In the genomic region with DNA sequence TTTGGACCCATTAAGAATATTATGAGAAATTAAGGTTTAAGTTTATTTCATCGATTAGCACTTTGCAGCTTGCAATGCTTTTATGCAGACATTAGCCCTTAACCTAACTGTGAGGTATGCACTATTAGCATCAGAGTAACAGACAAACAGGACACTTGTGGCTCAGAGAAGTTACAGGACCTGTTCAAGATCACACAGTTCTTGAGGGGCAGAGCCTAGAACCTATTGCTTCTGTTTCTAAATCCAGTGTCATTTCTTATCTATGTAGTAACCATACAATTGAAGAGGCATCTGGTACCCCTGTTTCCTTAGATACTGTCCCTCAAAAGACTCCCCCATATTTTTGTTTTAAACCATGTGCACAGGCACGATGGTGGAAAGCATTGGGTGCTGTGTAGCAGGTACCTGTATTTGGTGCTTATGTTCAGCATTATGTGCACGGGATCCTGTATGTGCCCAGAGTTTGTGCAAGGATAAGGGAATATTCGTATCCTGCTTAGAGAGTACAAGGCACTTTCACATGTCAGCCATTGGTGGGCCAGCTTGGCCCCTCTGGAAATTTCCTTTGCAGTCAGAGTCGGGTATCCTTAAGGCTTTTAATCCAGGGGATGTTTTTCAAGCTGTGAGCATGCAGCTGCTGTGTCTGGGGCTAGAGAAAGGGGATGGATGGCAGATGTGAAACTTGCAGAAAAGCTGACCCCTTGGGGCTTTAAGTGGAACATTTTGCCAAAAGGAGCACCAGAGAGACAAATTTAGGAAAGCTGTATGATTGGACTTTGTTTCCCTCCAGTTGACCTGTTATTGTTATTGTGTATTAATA, we compare ENCODE assay signal across 8 cellular contexts. TPM values are rescaled to one million over a fixed set of nuclear protein-coding genes. Genes with fewer than 3 reads are reported as not detected.
DNase-seq lines count a peak whose midpoint lies in the region; TF ChIP-seq lines count a peak whose summit lies in the region.

No MANE protein-coding gene starts in this region.

- 0 out of 3 replicates have a peak, but pooled peaks have one; percentile 8 for TF ChIP-seq CTCF in GM12872 (IDR thresholded peaks at IDR 0.05; ENCODE audit: insufficient read depth, low read depth, low read length)
- TF ChIP-seq CTCF in fibroblast of the aortic adventitia (IDR thresholded peaks at IDR 0.05; ENCODE audit: insufficient read depth, low read length), result no peak

- H3K27me3 ChIP-seq in SJSA1 (replicated peaks), result no peaks in the 10 kb centered on the region

- no peaks in the 10 kb centered on the region for H3K9me3 ChIP-seq in SJSA1 (replicated peaks)

- in situ Hi-C loops in KBM-7 (cut with MboI; ENCODE audit: low pct_unique_long_range_greater_than_20kb, low sequenced_read_pairs), result no loop called here

- no peak overlapping the region for H3K27ac ChIP-seq in SJSA1

- peaks cover 60% of the 10 kb centered on the region for H3K36me3 ChIP-seq in SJSA1

- DNase-seq in SJSA1 (ENCODE audit: low read depth in 1 of 2, low spot score in 2 of 2) (peak in 1 of 2 experiments; percentile 31), fibroblast of the aortic adventitia (ENCODE audit: low read depth) (peak; percentile 16), skeletal muscle cell (ENCODE audit: low read depth) (no peak), GDM1 (lab: John Stamatoyannopoulos, UW) (no peak), KG1 (lab: John Stamatoyannopoulos, UW) (no peak), KBM-7 (no peak)
- no peak for DNase-seq in activated CD4-positive, alpha-beta T cell treated with anti-CD3 and anti-CD28 coated beads for 1 hour

- H3K4me3 ChIP-seq in SJSA1 (peak overlapping the region; percentile 78), fibroblast of the aortic adventitia (ENCODE audit: low read depth, low read length) (peak overlapping the region; percentile 83), skeletal muscle cell (ENCODE audit: low read depth, low read length) (peak overlapping the region; percentile 73)

- H3K4me1 ChIP-seq in SJSA1 (replicated peaks), result peaks cover 31% of the 10 kb centered on the region

RNA-seq across cellular contexts. Expression of gene LBH, which starts 2.0 kb away (rescaled TPM):
- total RNA-seq in SJSA1 (2014; rRNA removed; shearing (Covaris generic)), result 163 and 186 TPM in 2 replicates
- 21.1 and 61.2 TPM in 2 replicates for total RNA-seq in fibroblast of the aortic adventitia (ENCODE audit: low replicate concordance)
